8 cellular contexts compared by ENCODE assay signal in genomic region chrX:14030248-14030592, GRCh38. TPM values are rescaled to one million over a fixed set of nuclear protein-coding genes. Genes with fewer than 3 reads are reported as not detected.
DNase-seq lines count a peak whose midpoint lies in the region; ATAC-seq and TF ChIP-seq lines count a peak whose summit lies in the region.

No MANE protein-coding gene starts in this region.

- CTCF ChIA-PET in AG04449 (lab: Yijun Ruan, JAX) (interaction anchor here (1.9 to 2.7 kb wide), 2 partner anchors 280 to 523 kb away, joined by 9 to 13 read pairs; no protein-coding TSS in a partner anchor), RWPE1 (lab: Yijun Ruan, JAX) (interaction anchor here (1.6 kb wide), 1 partner anchor 10 kb away, joined by 3 read pairs; no protein-coding TSS in a partner anchor)

- H3K27ac ChIP-seq in RWPE1 = peak overlapping the region; percentile 84
- H3K27ac ChIP-seq in endodermal cell (ENCODE audit: low read depth, low read length) = peak overlapping the region; percentile 86
- H3K27ac ChIP-seq in neural cell (ENCODE audit: low read length) = peak overlapping the region; percentile 24

- TF ChIP-seq RAD21 in neural cell (conservative IDR thresholded peaks at IDR 0.05) = no peak

- H3K9ac ChIP-seq in endodermal cell (ENCODE audit: extremely low read depth, low read length, poor library complexity, severe bottlenecking) (peak overlapping the region; percentile 67), neural cell (ENCODE audit: low read length) (peak overlapping the region; percentile 77)

- no peaks in the 10 kb centered on the region for H4K20me1 ChIP-seq in neural cell (ENCODE audit: insufficient read depth)

- H3F3A ChIP-seq in neural cell (ENCODE audit: insufficient read depth, low read length, poor library complexity, severe bottlenecking) = no peaks in the 10 kb centered on the region

- H3K9me3 ChIP-seq in endodermal cell (ENCODE audit: control insufficient read depth, low read length) = no peaks in the 10 kb centered on the region
- no peaks in the 10 kb centered on the region for H3K9me3 ChIP-seq in neural cell (ENCODE audit: low read length)

- no peaks in the 10 kb centered on the region for H3K79me2 ChIP-seq in neural cell (replicated peaks; ENCODE audit: insufficient read depth, low read length)

- no peaks in the 10 kb centered on the region for H3K4me1 ChIP-seq in endodermal cell (ENCODE audit: control insufficient read depth, insufficient read depth, low read length)

- H3K27me3 ChIP-seq in endodermal cell (ENCODE audit: control insufficient read depth, insufficient read depth, low read length, poor library complexity, severe bottlenecking) (no peaks in the 10 kb centered on the region), neural cell (ENCODE audit: insufficient read depth, low read depth, low read length) (no peaks in the 10 kb centered on the region)

- peak overlapping the region; percentile 85 for H3K27ac Mint-ChIP-seq in endodermal cell

- H3K27me3 Mint-ChIP-seq in endodermal cell (ENCODE audit: insufficient read depth) = no peaks in the 10 kb centered on the region

- peak overlapping the region; percentile 60 for H3K4me3 Mint-ChIP-seq in endodermal cell

- no peaks in the 10 kb centered on the region for H3K36me3 Mint-ChIP-seq in endodermal cell (ENCODE audit: low read depth)

- peak overlapping the region; percentile 27 for H2AFZ ChIP-seq in neural cell (ENCODE audit: low read depth, low read length)

- peaks cover 18% of the 10 kb centered on the region for H3K4me1 Mint-ChIP-seq in endodermal cell

- ATAC-seq in GM19467 (IDR thresholded peaks at IDR 0.05; ENCODE audit: unreplicated experiment) (peak; percentile 17), HG03159 (IDR thresholded peaks at IDR 0.05; ENCODE audit: unreplicated experiment) (no peak), GM21723 (IDR thresholded peaks at IDR 0.05; ENCODE audit: unreplicated experiment) (no peak), GM18519 (IDR thresholded peaks at IDR 0.05; ENCODE audit: low FRiP score, unreplicated experiment) (no peak)

- POLR2A ChIA-PET in AG04449 (lab: Yijun Ruan, JAX) (interaction anchor here (0.6 kb wide), 1 partner anchor 150 kb away, joined by 3 read pairs; no protein-coding TSS in a partner anchor), RWPE1 (lab: Yijun Ruan, JAX; ENCODE audit: low non-redundant PET) (interaction anchor here (0.7 kb wide), 1 partner anchor 296 kb away, joined by 3 read pairs; the partner anchor contains the start of genes OFD1 and TRAPPC2)

- H3K9me2 ChIP-seq in neural cell (ENCODE audit: insufficient read depth, low read length) = no peaks in the 10 kb centered on the region

- H3K36me3 ChIP-seq in endodermal cell (ENCODE audit: control insufficient read depth, insufficient read depth, low read length) (no peaks in the 10 kb centered on the region), neural cell (ENCODE audit: insufficient read depth, low read length) (no peaks in the 10 kb centered on the region)

- H3K9me3 Mint-ChIP-seq in endodermal cell = peaks cover 44% of the 10 kb centered on the region

- H3K4me3 ChIP-seq in AG04449 (ENCODE audit: low read depth, low read length) (peak overlapping the region; percentile 65), endodermal cell (ENCODE audit: low read length) (peak overlapping the region; percentile 88), neural cell (ENCODE audit: low read length) (peak overlapping the region; percentile 72)

- no peak for TF ChIP-seq CTCF in AG04449 (IDR thresholded peaks at IDR 0.05; ENCODE audit: insufficient read depth, low read length, missing control alignments)
- TF ChIP-seq CTCF in RWPE1 (conservative IDR thresholded peaks at IDR 0.05; ENCODE audit: low read depth) = no peak
- TF ChIP-seq CTCF in endodermal cell (conservative IDR thresholded peaks at IDR 0.05) = no peak
- TF ChIP-seq CTCF in neural cell (IDR thresholded peaks at IDR 0.05; ENCODE audit: poor library complexity, severe bottlenecking) = no peak

- DNase-seq in AG04449 (ENCODE audit: low read depth, low spot score) (no peak), RWPE1 (ENCODE audit: low spot score) (no peak), endodermal cell (no peak)

- TF ChIP-seq EP300 in neural cell (conservative IDR thresholded peaks at IDR 0.05; ENCODE audit: poor library complexity, severe bottlenecking) = no peak

- WGBS in endodermal cell (ENCODE audit: insufficient coverage in 1 of 2, insufficient read length in 1 of 2), 2 experiments = 29 to 31% methylated on average over 1 to 3 of the region's 4 CpGs

- peak overlapping the region; percentile 55 for H3K4me2 ChIP-seq in neural cell (ENCODE audit: low read length)

TF ChIP-seq in neural cell, 6 proteins besides CTCF, POLR2A, EP300 and RAD21:
- TF ChIP-seq MXI1 (conservative IDR thresholded peaks at IDR 0.05; ENCODE audit: poor library complexity, severe bottlenecking) (no peak), SMC3 (conservative IDR thresholded peaks at IDR 0.05; ENCODE audit: poor library complexity) (no peak), POLR2AphosphoS5 (IDR thresholded peaks at IDR 0.05) (no peak), TAF1 (IDR thresholded peaks at IDR 0.05; ENCODE audit: low read depth) (no peak), REST (IDR thresholded peaks at IDR 0.05; ENCODE audit: borderline replicate concordance) (no peak), EZH2 (IDR thresholded peaks at IDR 0.05; ENCODE audit: borderline replicate concordance, insufficient read depth, low read length, poor library complexity, severe bottlenecking) (no peak)

RNA-seq across cellular contexts. Expression of gene GEMIN8, which starts 0.5 kb away (rescaled TPM):
- total RNA-seq in endodermal cell = 10 to 100 TPM; 18.2 to 23.6 TPM
- polyA plus RNA-seq in endodermal cell (2013, experiment 1 of 2) = 28.4 TPM
- polyA plus RNA-seq in endodermal cell (2013, experiment 2 of 2) = 29.0 TPM
- 26.1 and 40.0 TPM in 2 replicates for polyA plus RNA-seq in neural cell
- polyA minus RNA-seq in neural cell = 15.3 and 19.1 TPM in 2 replicates

Comparison
In these comparisons a context has a peak if more than half of its experiments do, and no peak if none do; other contexts are left out.
1. H3K27ac ChIP-seq: peak in every context shown above with its lines; median percentile 86 in endodermal cell; 84 in RWPE1; 24 in neural cell.